ENCODE assay signal across 1 cellular context in the genomic region with DNA sequence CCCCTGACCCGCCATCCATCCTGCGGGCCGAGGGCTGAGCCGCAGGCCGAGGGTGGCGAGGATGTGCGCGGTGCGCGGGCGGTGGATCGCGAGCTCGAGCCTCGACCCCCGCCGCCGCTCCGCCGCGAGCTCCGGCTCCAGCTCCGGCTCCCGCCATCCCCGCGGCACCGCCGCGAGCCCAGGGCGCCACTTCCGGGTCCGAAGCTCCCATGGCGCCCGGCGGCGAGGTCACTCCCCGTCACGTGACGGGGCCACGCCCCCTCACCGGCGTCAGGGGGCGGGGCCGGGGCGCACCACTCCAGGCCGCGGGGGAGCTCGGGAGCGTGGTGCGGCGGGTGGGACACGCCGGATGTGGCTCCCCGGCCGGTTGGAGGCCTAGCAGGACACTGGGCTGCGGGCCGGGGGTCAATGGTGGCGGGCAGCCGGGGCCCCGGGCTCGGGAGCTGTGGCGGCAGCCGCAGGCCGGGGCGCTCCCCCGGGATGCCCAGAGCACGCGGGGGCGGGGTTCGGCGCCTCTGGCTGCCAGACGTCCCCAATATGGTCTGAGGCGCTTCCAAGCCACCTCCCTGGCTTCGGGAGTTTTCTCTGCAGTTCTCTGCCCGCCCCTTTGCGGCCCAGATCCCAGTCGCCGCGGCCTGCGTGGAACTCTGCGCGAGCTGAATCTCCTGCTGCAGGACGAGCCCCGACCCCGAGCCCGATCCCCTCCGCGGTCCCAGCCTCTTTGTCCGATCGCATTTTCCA.
A peak's percentile ranks its signal among the peaks of the same experiment; 100 is the strongest.
TF ChIP-seq lines count a peak whose summit lies in the region.

A gene with protein sequence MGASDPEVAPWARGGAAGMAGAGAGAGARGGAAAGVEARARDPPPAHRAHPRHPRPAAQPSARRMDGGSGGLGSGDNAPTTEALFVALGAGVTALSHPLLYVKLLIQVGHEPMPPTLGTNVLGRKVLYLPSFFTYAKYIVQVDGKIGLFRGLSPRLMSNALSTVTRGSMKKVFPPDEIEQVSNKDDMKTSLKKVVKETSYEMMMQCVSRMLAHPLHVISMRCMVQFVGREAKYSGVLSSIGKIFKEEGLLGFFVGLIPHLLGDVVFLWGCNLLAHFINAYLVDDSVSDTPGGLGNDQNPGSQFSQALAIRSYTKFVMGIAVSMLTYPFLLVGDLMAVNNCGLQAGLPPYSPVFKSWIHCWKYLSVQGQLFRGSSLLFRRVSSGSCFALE (minus strand): TSS at position 234 of the 741 bp plus-strand sequence. CDS start 23 bp downstream, at position 211.

TF ChIP-seq in K562, 482 proteins besides CTCF, POLR2A, EP300 and RAD21 (continued from another document and continues in another):
- TF ChIP-seq, protein P1, sequence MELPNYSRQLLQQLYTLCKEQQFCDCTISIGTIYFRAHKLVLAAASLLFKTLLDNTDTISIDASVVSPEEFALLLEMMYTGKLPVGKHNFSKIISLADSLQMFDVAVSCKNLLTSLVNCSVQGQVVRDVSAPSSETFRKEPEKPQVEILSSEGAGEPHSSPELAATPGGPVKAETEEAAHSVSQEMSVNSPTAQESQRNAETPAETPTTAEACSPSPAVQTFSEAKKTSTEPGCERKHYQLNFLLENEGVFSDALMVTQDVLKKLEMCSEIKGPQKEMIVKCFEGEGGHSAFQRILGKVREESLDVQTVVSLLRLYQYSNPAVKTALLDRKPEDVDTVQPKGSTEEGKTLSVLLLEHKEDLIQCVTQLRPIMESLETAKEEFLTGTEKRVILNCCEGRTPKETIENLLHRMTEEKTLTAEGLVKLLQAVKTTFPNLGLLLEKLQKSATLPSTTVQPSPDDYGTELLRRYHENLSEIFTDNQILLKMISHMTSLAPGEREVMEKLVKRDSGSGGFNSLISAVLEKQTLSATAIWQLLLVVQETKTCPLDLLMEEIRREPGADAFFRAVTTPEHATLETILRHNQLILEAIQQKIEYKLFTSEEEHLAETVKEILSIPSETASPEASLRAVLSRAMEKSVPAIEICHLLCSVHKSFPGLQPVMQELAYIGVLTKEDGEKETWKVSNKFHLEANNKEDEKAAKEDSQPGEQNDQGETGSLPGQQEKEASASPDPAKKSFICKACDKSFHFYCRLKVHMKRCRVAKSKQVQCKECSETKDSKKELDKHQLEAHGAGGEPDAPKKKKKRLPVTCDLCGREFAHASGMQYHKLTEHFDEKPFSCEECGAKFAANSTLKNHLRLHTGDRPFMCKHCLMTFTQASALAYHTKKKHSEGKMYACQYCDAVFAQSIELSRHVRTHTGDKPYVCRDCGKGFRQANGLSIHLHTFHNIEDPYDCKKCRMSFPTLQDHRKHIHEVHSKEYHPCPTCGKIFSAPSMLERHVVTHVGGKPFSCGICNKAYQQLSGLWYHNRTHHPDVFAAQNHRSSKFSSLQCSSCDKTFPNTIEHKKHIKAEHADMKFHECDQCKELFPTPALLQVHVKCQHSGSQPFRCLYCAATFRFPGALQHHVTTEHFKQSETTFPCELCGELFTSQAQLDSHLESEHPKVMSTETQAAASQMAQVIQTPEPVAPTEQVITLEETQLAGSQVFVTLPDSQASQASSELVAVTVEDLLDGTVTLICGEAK (IDR thresholded peaks at IDR 0.05): 0 out of 2 replicates have a peak, but pooled peaks have one; percentile 43
- TF ChIP-seq, protein P1 (CRISPR knock-in tag; IDR thresholded peaks at IDR 0.05): no peak
- TF ChIP-seq POU5F1 (IDR thresholded peaks at IDR 0.05; ENCODE audit: borderline replicate concordance, low read depth, low read length, partially characterized antibody) (peak; percentile 4), CTBP1 (IDR thresholded peaks at IDR 0.05; ENCODE audit: borderline replicate concordance) (peak; percentile 85), ARHGAP35 (IDR thresholded peaks at IDR 0.05; ENCODE audit: partially characterized antibody) (no peak), DDX20 (tag; IDR thresholded peaks at IDR 0.05; ENCODE audit: low read depth) (no peak), PRMT5 (CRISPR knock-in tag; IDR thresholded peaks at IDR 0.05) (0 out of 2 replicates have a peak, but pooled peaks have one; percentile 18), ZNF444 (CRISPR knock-in tag; IDR thresholded peaks at IDR 0.05) (no peak), NCOA4 (IDR thresholded peaks at IDR 0.05; ENCODE audit: partially characterized antibody) (no peak), SP2 (IDR thresholded peaks at IDR 0.05; ENCODE audit: extremely low read depth, low read depth, low read length, poor library complexity, severe bottlenecking) (peak; percentile 15), PHF20 (IDR thresholded peaks at IDR 0.05; ENCODE audit: partially characterized antibody) (peak; percentile 45), PML (IDR thresholded peaks at IDR 0.05; ENCODE audit: low read length) (peak; percentile 39; the same call in 1 of the 2 replicates), NR3C1 (CRISPR knock-in tag; IDR thresholded peaks at IDR 0.05) (peak; percentile 51; the same call in 1 of the 2 replicates), EWSR1 (IDR thresholded peaks at IDR 0.05; ENCODE audit: borderline replicate concordance, low read depth, partially characterized antibody) (no peak), ZNF232 (CRISPR knock-in tag; IDR thresholded peaks at IDR 0.05) (no peak), GABPB1 (CRISPR knock-in tag; IDR thresholded peaks at IDR 0.05) (peak; percentile 54; the same call in 1 of the 2 replicates), NFATC3 (IDR thresholded peaks at IDR 0.05) (no peak), FIP1L1 (IDR thresholded peaks at IDR 0.05; ENCODE audit: low read depth, low read length, poor library complexity, severe bottlenecking) (peak; percentile 92), KLF13 (tag; IDR thresholded peaks at IDR 0.05; ENCODE audit: borderline replicate concordance, low read depth) (peak; percentile 92), COPS2 (conservative IDR thresholded peaks at IDR 0.05) (no peak), KLF10 (CRISPR knock-in tag; IDR thresholded peaks at IDR 0.05) (no peak)
- TF ChIP-seq, protein P2, sequence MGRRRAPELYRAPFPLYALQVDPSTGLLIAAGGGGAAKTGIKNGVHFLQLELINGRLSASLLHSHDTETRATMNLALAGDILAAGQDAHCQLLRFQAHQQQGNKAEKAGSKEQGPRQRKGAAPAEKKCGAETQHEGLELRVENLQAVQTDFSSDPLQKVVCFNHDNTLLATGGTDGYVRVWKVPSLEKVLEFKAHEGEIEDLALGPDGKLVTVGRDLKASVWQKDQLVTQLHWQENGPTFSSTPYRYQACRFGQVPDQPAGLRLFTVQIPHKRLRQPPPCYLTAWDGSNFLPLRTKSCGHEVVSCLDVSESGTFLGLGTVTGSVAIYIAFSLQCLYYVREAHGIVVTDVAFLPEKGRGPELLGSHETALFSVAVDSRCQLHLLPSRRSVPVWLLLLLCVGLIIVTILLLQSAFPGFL (CRISPR knock-in tag; IDR thresholded peaks at IDR 0.05): no peak
- TF ChIP-seq, protein P3, sequence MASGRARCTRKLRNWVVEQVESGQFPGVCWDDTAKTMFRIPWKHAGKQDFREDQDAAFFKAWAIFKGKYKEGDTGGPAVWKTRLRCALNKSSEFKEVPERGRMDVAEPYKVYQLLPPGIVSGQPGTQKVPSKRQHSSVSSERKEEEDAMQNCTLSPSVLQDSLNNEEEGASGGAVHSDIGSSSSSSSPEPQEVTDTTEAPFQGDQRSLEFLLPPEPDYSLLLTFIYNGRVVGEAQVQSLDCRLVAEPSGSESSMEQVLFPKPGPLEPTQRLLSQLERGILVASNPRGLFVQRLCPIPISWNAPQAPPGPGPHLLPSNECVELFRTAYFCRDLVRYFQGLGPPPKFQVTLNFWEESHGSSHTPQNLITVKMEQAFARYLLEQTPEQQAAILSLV (tag; IDR thresholded peaks at IDR 0.05): no peak
- TF ChIP-seq, protein P4, sequence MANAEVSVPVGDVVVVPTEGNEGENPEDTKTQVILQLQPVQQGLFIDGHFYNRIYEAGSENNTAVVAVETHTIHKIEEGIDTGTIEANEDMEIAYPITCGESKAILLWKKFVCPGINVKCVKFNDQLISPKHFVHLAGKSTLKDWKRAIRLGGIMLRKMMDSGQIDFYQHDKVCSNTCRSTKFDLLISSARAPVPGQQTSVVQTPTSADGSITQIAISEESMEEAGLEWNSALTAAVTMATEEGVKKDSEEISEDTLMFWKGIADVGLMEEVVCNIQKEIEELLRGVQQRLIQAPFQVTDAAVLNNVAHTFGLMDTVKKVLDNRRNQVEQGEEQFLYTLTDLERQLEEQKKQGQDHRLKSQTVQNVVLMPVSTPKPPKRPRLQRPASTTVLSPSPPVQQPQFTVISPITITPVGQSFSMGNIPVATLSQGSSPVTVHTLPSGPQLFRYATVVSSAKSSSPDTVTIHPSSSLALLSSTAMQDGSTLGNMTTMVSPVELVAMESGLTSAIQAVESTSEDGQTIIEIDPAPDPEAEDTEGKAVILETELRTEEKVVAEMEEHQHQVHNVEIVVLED (CRISPR knock-in tag; IDR thresholded peaks at IDR 0.05): peak; percentile 72
- TF ChIP-seq, protein P5, sequence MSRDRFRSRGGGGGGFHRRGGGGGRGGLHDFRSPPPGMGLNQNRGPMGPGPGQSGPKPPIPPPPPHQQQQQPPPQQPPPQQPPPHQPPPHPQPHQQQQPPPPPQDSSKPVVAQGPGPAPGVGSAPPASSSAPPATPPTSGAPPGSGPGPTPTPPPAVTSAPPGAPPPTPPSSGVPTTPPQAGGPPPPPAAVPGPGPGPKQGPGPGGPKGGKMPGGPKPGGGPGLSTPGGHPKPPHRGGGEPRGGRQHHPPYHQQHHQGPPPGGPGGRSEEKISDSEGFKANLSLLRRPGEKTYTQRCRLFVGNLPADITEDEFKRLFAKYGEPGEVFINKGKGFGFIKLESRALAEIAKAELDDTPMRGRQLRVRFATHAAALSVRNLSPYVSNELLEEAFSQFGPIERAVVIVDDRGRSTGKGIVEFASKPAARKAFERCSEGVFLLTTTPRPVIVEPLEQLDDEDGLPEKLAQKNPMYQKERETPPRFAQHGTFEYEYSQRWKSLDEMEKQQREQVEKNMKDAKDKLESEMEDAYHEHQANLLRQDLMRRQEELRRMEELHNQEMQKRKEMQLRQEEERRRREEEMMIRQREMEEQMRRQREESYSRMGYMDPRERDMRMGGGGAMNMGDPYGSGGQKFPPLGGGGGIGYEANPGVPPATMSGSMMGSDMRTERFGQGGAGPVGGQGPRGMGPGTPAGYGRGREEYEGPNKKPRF (IDR thresholded peaks at IDR 0.05; ENCODE audit: low read depth, low read length): no peak
- TF ChIP-seq, protein P6, sequence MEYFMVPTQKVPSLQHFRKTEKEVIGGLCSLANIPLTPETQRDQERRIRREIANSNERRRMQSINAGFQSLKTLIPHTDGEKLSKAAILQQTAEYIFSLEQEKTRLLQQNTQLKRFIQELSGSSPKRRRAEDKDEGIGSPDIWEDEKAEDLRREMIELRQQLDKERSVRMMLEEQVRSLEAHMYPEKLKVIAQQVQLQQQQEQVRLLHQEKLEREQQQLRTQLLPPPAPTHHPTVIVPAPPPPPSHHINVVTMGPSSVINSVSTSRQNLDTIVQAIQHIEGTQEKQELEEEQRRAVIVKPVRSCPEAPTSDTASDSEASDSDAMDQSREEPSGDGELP (CRISPR knock-in tag; IDR thresholded peaks at IDR 0.05; ENCODE audit: borderline replicate concordance): no peak
